In the genomic region with DNA sequence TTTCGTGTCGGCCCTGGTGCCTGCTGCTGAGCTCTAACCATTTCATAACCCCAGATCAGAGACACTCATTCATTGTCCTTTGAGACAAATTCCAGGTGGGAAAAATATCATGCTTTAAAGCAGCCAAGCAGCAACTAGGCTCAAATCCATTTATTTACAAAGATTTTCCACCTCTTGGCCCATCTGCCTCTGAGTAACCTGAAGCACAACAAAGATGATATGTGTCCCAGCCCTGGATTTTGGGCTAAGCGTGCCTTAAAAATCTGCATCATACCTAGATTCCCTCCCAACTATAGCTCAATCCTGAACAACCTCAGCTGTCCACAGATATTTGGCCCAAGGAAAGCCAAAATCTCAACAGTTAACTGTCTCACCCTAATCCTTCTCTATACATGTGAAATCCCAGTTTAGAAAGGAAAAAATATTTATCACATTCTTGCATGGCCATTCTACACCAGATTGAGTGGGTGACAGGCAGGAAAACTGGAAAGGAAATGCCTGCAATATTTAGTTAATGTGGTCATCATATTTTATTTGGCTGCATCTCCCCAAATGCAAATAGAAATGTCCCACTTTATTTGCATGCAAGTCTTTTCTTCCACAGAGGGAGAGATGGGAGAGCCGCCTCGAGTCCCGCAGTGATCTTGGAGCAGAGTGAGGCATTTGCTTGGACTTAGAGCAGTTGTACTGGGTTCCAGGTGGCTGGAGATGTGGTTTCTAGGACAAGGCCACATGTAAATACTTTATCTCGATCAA, we compare ENCODE assay signal across 2 cellular contexts.
TF ChIP-seq lines count a peak whose summit lies in the region.

No MANE protein-coding gene starts in this region.

TF ChIP-seq in liver, 16 proteins besides CTCF, POLR2A, EP300 and RAD21:
- TF ChIP-seq, protein P1, sequence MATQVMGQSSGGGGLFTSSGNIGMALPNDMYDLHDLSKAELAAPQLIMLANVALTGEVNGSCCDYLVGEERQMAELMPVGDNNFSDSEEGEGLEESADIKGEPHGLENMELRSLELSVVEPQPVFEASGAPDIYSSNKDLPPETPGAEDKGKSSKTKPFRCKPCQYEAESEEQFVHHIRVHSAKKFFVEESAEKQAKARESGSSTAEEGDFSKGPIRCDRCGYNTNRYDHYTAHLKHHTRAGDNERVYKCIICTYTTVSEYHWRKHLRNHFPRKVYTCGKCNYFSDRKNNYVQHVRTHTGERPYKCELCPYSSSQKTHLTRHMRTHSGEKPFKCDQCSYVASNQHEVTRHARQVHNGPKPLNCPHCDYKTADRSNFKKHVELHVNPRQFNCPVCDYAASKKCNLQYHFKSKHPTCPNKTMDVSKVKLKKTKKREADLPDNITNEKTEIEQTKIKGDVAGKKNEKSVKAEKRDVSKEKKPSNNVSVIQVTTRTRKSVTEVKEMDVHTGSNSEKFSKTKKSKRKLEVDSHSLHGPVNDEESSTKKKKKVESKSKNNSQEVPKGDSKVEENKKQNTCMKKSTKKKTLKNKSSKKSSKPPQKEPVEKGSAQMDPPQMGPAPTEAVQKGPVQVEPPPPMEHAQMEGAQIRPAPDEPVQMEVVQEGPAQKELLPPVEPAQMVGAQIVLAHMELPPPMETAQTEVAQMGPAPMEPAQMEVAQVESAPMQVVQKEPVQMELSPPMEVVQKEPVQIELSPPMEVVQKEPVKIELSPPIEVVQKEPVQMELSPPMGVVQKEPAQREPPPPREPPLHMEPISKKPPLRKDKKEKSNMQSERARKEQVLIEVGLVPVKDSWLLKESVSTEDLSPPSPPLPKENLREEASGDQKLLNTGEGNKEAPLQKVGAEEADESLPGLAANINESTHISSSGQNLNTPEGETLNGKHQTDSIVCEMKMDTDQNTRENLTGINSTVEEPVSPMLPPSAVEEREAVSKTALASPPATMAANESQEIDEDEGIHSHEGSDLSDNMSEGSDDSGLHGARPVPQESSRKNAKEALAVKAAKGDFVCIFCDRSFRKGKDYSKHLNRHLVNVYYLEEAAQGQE (IDR thresholded peaks at IDR 0.05), result peak; percentile 18
- TF ChIP-seq TAF1 (conservative IDR thresholded peaks at IDR 0.05), result no peak
- no peak for TF ChIP-seq SP1 (IDR thresholded peaks at IDR 0.05)
- no peak for TF ChIP-seq HNF4G (IDR thresholded peaks at IDR 0.05)
- TF ChIP-seq, protein P2, sequence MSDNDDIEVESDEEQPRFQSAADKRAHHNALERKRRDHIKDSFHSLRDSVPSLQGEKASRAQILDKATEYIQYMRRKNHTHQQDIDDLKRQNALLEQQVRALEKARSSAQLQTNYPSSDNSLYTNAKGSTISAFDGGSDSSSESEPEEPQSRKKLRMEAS (IDR thresholded peaks at IDR 0.05), result no peak
- no peak for TF ChIP-seq GABPA (IDR thresholded peaks at IDR 0.05 in 1 of 2, conservative IDR thresholded peaks at IDR 0.05 in 1 of 2)
- TF ChIP-seq YY1 (IDR thresholded peaks at IDR 0.05), result peak; percentile 19
- TF ChIP-seq JUND (IDR thresholded peaks at IDR 0.05), result peak; percentile 29 to 82
- TF ChIP-seq RXRA (IDR thresholded peaks at IDR 0.05), result peak; percentile 6 to 9
- TF ChIP-seq HNF4A (conservative IDR thresholded peaks at IDR 0.05), result peak in 1 of 2 donors; percentile 15
- TF ChIP-seq EGR1 (IDR thresholded peaks at IDR 0.05; ENCODE audit: low read depth in 2 of 2), result no peak
- TF ChIP-seq FOXA1 (IDR thresholded peaks at IDR 0.05), result no peak
- no peak for TF ChIP-seq FOXA2 (IDR thresholded peaks at IDR 0.05)
- TF ChIP-seq, protein P3, sequence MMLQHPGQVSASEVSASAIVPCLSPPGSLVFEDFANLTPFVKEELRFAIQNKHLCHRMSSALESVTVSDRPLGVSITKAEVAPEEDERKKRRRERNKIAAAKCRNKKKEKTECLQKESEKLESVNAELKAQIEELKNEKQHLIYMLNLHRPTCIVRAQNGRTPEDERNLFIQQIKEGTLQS (IDR thresholded peaks at IDR 0.05), result no peak
- TF ChIP-seq, protein P4, sequence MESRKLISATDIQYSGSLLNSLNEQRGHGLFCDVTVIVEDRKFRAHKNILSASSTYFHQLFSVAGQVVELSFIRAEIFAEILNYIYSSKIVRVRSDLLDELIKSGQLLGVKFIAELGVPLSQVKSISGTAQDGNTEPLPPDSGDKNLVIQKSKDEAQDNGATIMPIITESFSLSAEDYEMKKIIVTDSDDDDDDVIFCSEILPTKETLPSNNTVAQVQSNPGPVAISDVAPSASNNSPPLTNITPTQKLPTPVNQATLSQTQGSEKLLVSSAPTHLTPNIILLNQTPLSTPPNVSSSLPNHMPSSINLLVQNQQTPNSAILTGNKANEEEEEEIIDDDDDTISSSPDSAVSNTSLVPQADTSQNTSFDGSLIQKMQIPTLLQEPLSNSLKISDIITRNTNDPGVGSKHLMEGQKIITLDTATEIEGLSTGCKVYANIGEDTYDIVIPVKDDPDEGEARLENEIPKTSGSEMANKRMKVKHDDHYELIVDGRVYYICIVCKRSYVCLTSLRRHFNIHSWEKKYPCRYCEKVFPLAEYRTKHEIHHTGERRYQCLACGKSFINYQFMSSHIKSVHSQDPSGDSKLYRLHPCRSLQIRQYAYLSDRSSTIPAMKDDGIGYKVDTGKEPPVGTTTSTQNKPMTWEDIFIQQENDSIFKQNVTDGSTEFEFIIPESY (IDR thresholded peaks at IDR 0.05), result no peak
- TF ChIP-seq NR2F2 (IDR thresholded peaks at IDR 0.05), result no peak

TF ChIP-seq in HepG2, 621 proteins besides CTCF, POLR2A, EP300 and RAD21 (continued from another document):
- no peak for TF ChIP-seq ZNF891 (CRISPR knock-in tag; IDR thresholded peaks at IDR 0.05)
- TF ChIP-seq ZNF614 (CRISPR knock-in tag; IDR thresholded peaks at IDR 0.05; ENCODE audit: borderline replicate concordance), result no peak
- TF ChIP-seq SIX4 (CRISPR knock-in tag; IDR thresholded peaks at IDR 0.05), result no peak
- no peak for TF ChIP-seq FOXA3 (CRISPR knock-in tag; IDR thresholded peaks at IDR 0.05)
- no peak for TF ChIP-seq PCBP1 (IDR thresholded peaks at IDR 0.05; ENCODE audit: borderline replicate concordance, low read depth, low read length)
- TF ChIP-seq ZNF441 (CRISPR knock-in tag; IDR thresholded peaks at IDR 0.05; ENCODE audit: borderline replicate concordance), result no peak
- no peak for TF ChIP-seq HNRNPUL1 (IDR thresholded peaks at IDR 0.05; ENCODE audit: low read depth, low read length)
